In the genomic region with DNA sequence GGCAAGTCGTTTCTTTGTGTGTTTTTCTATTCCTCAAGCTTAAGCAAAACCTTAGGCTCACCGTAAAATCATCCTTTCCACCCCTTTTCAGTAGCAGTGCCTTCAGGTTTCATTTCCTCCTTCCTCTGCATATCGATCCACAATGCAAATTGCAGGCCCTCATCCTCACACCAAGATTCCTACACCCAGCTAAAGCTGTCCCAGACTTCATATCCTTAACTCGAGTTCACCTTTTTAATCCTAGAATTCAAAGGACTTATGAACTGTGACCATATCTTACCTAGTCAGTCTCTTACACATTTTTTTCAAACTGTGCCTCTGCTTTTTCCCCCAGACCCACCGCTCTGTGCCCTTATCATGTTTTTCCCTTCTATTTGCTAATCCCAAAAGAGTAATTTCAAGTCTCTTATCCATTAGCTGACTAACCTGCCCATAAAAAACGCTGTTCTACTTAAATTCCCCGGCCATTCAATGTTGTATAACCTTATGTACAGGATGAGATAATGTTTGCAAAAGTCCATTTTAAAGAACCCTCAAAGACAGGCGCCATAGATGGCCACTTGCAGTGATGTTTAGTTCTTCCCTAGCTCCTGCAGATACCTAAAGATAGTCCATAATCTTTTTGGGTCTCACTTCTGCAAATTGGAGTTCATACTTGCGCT, we compare ENCODE assay signal across 8 cellular contexts. TPM values are rescaled to one million over a fixed set of nuclear protein-coding genes. Genes with fewer than 3 reads are reported as not detected.
DNase-seq lines count a peak whose midpoint lies in the region; ATAC-seq and TF ChIP-seq lines count a peak whose summit lies in the region.

No MANE protein-coding gene starts in this region.

- peaks cover 7% of the 10 kb centered on the region for H3F3A ChIP-seq in SK-N-SH (replicated peaks; ENCODE audit: insufficient read depth)

- H2AFZ ChIP-seq in SK-N-SH (ENCODE audit: low read depth) = no peak overlapping the region

- peak overlapping the region; percentile 64 to 67 for H3K4me3 ChIP-seq in SK-N-SH (ENCODE audit: low read depth in 2 of 2, low read length in 1 of 2)
- H3K4me3 ChIP-seq in iPS-18a (ENCODE audit: low read length) = peak overlapping the region; percentile 97
- peak overlapping the region; percentile 99 for H3K4me3 ChIP-seq in suprapubic skin

- H3K36me3 ChIP-seq in SK-N-SH (replicated peaks in 1 of 2; ENCODE audit: control insufficient read depth in 1 of 2, insufficient read depth in 2 of 2, low read length in 1 of 2) (peaks cover 10 to 36% of the 10 kb centered on the region in 2 experiments), iPS-18a (ENCODE audit: control insufficient read depth, low read depth, low read length) (peaks cover 48% of the 10 kb centered on the region), suprapubic skin (no peaks in the 10 kb centered on the region)

- TF ChIP-seq POLR2A in suprapubic skin (IDR thresholded peaks at IDR 0.05) = no peak

- H3K79me2 ChIP-seq in SK-N-SH (ENCODE audit: insufficient read depth) = peaks cover 65% of the 10 kb centered on the region

- no peaks in the 10 kb centered on the region for H3K9me2 ChIP-seq in SK-N-SH

- peak overlapping the region; percentile 89 for H3K27ac Mint-ChIP-seq in WTC11

- H3K27ac ChIP-seq in SK-N-SH (ENCODE audit: low read depth in 2 of 2, low read length in 1 of 2) (peak overlapping the region in 1 of 2 experiments; percentile 82; a peak in 1 of 4 replicates), iPS-18a (ENCODE audit: low read length) (peak overlapping the region; percentile 79), suprapubic skin (peak overlapping the region; percentile 96)

- TF ChIP-seq CTCF in SK-N-SH (IDR thresholded peaks at IDR 0.05) = no peak
- TF ChIP-seq CTCF in WTC11 (IDR thresholded peaks at IDR 0.05) = no peak
- no peak for TF ChIP-seq CTCF in suprapubic skin (IDR thresholded peaks at IDR 0.05)

- DNase-seq in SK-N-SH (no peak), WTC11 (ENCODE audit: low spot score) (no peak), suprapubic skin (ENCODE audit: low spot score in 2 of 2) (no peak), NCI-H146 (lab: John Stamatoyannopoulos, UW) (no peak), A172 (ENCODE audit: low spot score) (no peak)

- POLR2A ChIA-PET in SK-N-SH (lab: Yijun Ruan, JAX) (no interaction called here), WTC11 (lab: Charles Lee) (interaction anchor here (0.5 to 0.7 kb wide), 2 partner anchors 15 to 88 kb away, joined by 3 to 4 read pairs; no protein-coding TSS in a partner anchor)

- peaks cover 52% of the 10 kb centered on the region for H3K36me3 Mint-ChIP-seq in WTC11

- peak overlapping the region; percentile 92 for H3K4me3 Mint-ChIP-seq in WTC11

- peak overlapping the region; percentile 98 for H3K9ac ChIP-seq in SK-N-SH
- H3K9ac ChIP-seq in iPS-18a (ENCODE audit: low read length) = peak overlapping the region; percentile 91

- peaks cover 61% of the 10 kb centered on the region for H4K20me1 ChIP-seq in SK-N-SH (ENCODE audit: insufficient read depth)

- TF ChIP-seq EP300 in SK-N-SH (IDR thresholded peaks at IDR 0.05; ENCODE audit: borderline replicate concordance in 1 of 2, low read depth in 1 of 2, low read length in 1 of 2) (no peak), suprapubic skin (IDR thresholded peaks at IDR 0.05) (no peak)

- TF ChIP-seq RAD21 in SK-N-SH (IDR thresholded peaks at IDR 0.05; ENCODE audit: low read length) = no peak

- no peaks in the 10 kb centered on the region for H3K27me3 ChIP-seq in SK-N-SH (ENCODE audit: insufficient read depth)
- H3K27me3 ChIP-seq in iPS-18a (ENCODE audit: control insufficient read depth, insufficient read depth, low read length) = no peaks in the 10 kb centered on the region
- H3K27me3 ChIP-seq in suprapubic skin = no peaks in the 10 kb centered on the region

- no peaks in the 10 kb centered on the region for H3K27me3 Mint-ChIP-seq in WTC11 (ENCODE audit: low read depth)

- ATAC-seq in SK-N-SH treated with all-trans-retinoic acid at 6 μM for 48 hours (no peak), WTC11 (no peak), HG02981 (IDR thresholded peaks at IDR 0.05; ENCODE audit: unreplicated experiment) (no peak)

- CTCF ChIA-PET in SK-N-SH (lab: Yijun Ruan, JAX) (interaction anchor here (1.2 to 1.4 kb wide), 2 partner anchors 34 to 88 kb away, joined by 3 read pairs; no protein-coding TSS in a partner anchor), WTC11 (lab: Charles Lee) (no interaction called here)

- no peaks in the 10 kb centered on the region for H3K9me3 Mint-ChIP-seq in WTC11

- H3K4me1 ChIP-seq in SK-N-SH (ENCODE audit: control insufficient read depth in 1 of 2, insufficient read depth in 2 of 2, low read depth in 1 of 2, low read length in 1 of 2) = peaks cover 0 to 7% of the 10 kb centered on the region in 2 experiments; a peak in 3 of 4 replicates
- H3K4me1 ChIP-seq in iPS-18a (ENCODE audit: control insufficient read depth, low read depth, low read length) = peaks cover 45% of the 10 kb centered on the region
- peaks cover 46% of the 10 kb centered on the region for H3K4me1 ChIP-seq in suprapubic skin

- H3K9me3 ChIP-seq in SK-N-SH (no peaks in the 10 kb centered on the region), iPS-18a (ENCODE audit: control insufficient read depth, low read depth, low read length) (no peaks in the 10 kb centered on the region), suprapubic skin (no peaks in the 10 kb centered on the region)

- H3K4me1 Mint-ChIP-seq in WTC11 = peaks cover 61% of the 10 kb centered on the region

- peak overlapping the region; percentile 67 for H3K4me2 ChIP-seq in SK-N-SH

- WGBS in SK-N-SH (ENCODE audit: low lambda C conversion rate) = 37% methylated on average over 9 of the region's 9 CpGs
- 25% methylated on average over 9 of the region's 9 CpGs for WGBS in suprapubic skin

TF ChIP-seq in SK-N-SH, 30 proteins besides CTCF, POLR2A, EP300 and RAD21 (continues in another document):
- TF ChIP-seq RFX5 (IDR thresholded peaks at IDR 0.05; ENCODE audit: low read length) (no peak), JUND (IDR thresholded peaks at IDR 0.05) (no peak), FOXJ3 (CRISPR knock-in tag; IDR thresholded peaks at IDR 0.05) (no peak), GABPA (IDR thresholded peaks at IDR 0.05; ENCODE audit: low read depth) (no peak), SIN3A (IDR thresholded peaks at IDR 0.05; ENCODE audit: borderline replicate concordance, low read depth, low read length) (no peak)
- TF ChIP-seq, protein P1, sequence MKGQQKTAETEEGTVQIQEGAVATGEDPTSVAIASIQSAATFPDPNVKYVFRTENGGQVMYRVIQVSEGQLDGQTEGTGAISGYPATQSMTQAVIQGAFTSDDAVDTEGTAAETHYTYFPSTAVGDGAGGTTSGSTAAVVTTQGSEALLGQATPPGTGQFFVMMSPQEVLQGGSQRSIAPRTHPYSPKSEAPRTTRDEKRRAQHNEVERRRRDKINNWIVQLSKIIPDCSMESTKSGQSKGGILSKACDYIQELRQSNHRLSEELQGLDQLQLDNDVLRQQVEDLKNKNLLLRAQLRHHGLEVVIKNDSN (IDR thresholded peaks at IDR 0.05; ENCODE audit: borderline replicate concordance, low read depth) = no peak

TF ChIP-seq in SK-N-SH treated with all-trans-retinoic acid at 6 μM for 48 hours, 23 proteins besides CTCF, POLR2A, EP300 and RAD21 (continues in another document):
- TF ChIP-seq ZFP3 (CRISPR knock-in tag; IDR thresholded peaks at IDR 0.05) = no peak

TF ChIP-seq in WTC11, 78 proteins besides CTCF, POLR2A, EP300 and RAD21 (continues in another document):
- TF ChIP-seq, protein P2, sequence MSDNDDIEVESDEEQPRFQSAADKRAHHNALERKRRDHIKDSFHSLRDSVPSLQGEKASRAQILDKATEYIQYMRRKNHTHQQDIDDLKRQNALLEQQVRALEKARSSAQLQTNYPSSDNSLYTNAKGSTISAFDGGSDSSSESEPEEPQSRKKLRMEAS (CRISPR knock-in tag; IDR thresholded peaks at IDR 0.05) = no peak

RNA-seq across cellular contexts. Expression of a gene that starts 1.5 kb away (rescaled TPM):
- polyA plus RNA-seq in SK-N-SH (2012; rRNA removed) = 37.0 and 50.7 TPM in 2 replicates
- 55.9 and 65.0 TPM in 2 replicates for polyA plus RNA-seq in SK-N-SH (2012; cell fraction: cytosol; rRNA removed)
- polyA plus RNA-seq in SK-N-SH (2012; cell fraction: nucleus; rRNA removed) = 18.8 and 27.2 TPM in 2 replicates
- total RNA-seq in WTC11 (2021) = 183 to 214 TPM (median 212 TPM) in 3 replicates
- 10 to 100 TPM; 26.1 to 34.7 (median 30.4) TPM for total RNA-seq in suprapubic skin
- 61.3 and 64.5 TPM in 2 replicates for total RNA-seq in A172 (2014; rRNA removed; shearing (Covaris generic))

RNA-seq across cellular contexts. Expression of a gene that starts 33.6 kb away (rescaled TPM):
- polyA plus RNA-seq in SK-N-SH (2012; rRNA removed) = 881 and 1,097 TPM in 2 replicates
- 1,429 and 1,910 TPM in 2 replicates for polyA plus RNA-seq in SK-N-SH (2012; cell fraction: cytosol; rRNA removed)
- 183 and 252 TPM in 2 replicates for polyA plus RNA-seq in SK-N-SH (2012; cell fraction: nucleus; rRNA removed)
- 402 to 430 TPM (median 414 TPM) in 3 replicates for total RNA-seq in WTC11 (2021)
- 100 to 1,000 TPM; 314 to 371 (median 352) TPM for total RNA-seq in suprapubic skin
- total RNA-seq in A172 (2014; rRNA removed; shearing (Covaris generic)) = 692 and 1,210 TPM in 2 replicates

RNA-seq across cellular contexts. Expression of a gene that starts 51.0 kb away (rescaled TPM):
- polyA plus RNA-seq in SK-N-SH (2012; rRNA removed) = 0.06 and 0.07 TPM in 2 replicates
- polyA plus RNA-seq in SK-N-SH (2012; cell fraction: cytosol; rRNA removed) = 0.03 and 0.04 TPM in 2 replicates
- 0.15 TPM in 1 of 2 replicates, not detected in the other for polyA plus RNA-seq in SK-N-SH (2012; cell fraction: nucleus; rRNA removed)
- total RNA-seq in WTC11 (2021) (0.26 to 0.30 TPM (median 0.27 TPM) in 3 replicates), suprapubic skin (10 to 100 TPM in 3 of 4 donors, 1 to 10 TPM in 1; 5.9 to 26.6 (median 10.8) TPM)
- total RNA-seq in A172 (2014; rRNA removed; shearing (Covaris generic)) = 1.2 and 3.3 TPM in 2 replicates
